In the genomic region with DNA sequence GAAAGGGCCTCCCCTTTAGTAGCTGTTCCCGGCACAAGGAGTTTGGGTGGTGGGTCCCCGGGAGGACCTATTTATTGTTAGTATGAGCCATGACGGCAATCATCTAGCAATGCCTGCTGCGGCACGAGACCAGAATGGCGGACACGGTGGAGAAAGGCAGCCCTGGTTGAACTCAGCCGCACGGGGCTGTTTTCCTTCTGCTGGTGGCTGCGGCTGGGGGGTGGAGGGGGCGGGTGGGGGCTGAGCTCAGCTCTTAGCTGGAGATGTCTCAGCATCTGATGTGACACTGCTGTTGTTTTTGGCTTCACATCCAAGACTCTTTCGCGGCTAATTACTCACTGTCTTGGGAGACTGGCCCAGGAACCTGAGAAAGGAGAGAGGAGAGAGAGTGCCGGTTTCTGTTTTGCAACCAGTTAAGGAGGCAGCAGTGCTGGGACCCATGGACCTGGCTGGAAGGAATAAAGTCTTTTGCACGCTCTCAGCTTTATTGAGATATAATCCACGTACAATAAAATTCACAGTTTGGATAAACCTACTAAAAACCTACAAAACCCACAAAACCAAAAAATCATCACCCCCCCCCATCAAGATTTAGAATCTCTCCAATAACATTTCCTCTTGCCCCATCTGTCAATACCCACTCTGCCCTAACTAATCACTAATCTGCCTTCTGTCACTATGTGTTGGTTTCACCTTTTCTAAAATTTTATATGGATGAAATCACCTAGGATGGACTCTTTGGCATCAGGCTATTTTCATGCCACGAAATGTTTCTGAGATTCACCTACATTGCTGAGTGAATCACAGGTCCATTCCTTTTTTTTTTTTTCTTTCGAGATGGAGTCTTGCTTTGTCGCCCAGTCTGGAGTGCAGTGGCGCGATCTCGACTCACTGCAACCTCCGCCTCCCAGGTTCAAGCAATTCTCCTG, we compare ENCODE assay signal across 11 cellular contexts.
DNase-seq lines count a peak whose midpoint lies in the region; ATAC-seq and TF ChIP-seq lines count a peak whose summit lies in the region.
"Had no signal": no experiment of that assay in that cellular context is flagged by ENCODE, and none has a peak within 500 bp of the region (broad histone marks: within the 10 kb centered on the region; RNA-seq: fewer than 3 reads in every experiment).

No MANE protein-coding gene starts in this region.

- no peaks in the 10 kb centered on the region for H3K36me3 ChIP-seq in esophagus muscularis mucosa

- ATAC-seq in activated CD4-positive, CD25-positive, alpha-beta regulatory T cell treated with anti-CD3 and anti-CD28 coated beads, Interleukin-2, amount 50 U/mL, for 24 hours, result no peak
- ATAC-seq in GM19467 (IDR thresholded peaks at IDR 0.05; ENCODE audit: unreplicated experiment), result no peak

- no peaks in the 10 kb centered on the region for H3K9me3 ChIP-seq in esophagus muscularis mucosa

- TF ChIP-seq POLR2A in esophagus muscularis mucosa (IDR thresholded peaks at IDR 0.05; ENCODE audit: low read depth), result no peak

- WGBS in esophagus muscularis mucosa, result 44% methylated on average over 23 of the region's 23 CpGs

- POLR2A ChIA-PET in AG04449 (lab: Yijun Ruan, JAX), result no interaction called here

- H3K27ac ChIP-seq in esophagus muscularis mucosa (replicated peaks in 1 of 4), result peak overlapping the region; percentile 82 to 91 (median 88)
- H3K27ac ChIP-seq: C4-2B had no signal

- TF ChIP-seq CTCF in AG04449 (IDR thresholded peaks at IDR 0.05; ENCODE audit: insufficient read depth, low read length, missing control alignments) (no peak), esophagus muscularis mucosa (IDR thresholded peaks at IDR 0.05) (no peak)

- no peak for TF ChIP-seq EP300 in esophagus muscularis mucosa (IDR thresholded peaks at IDR 0.05)

- CTCF ChIA-PET in AG04449 (lab: Yijun Ruan, JAX), result no interaction called here

- DNase-seq in AG04449 (ENCODE audit: low read depth, low spot score) (peak; percentile 28), NCI-H524 (lab: John Stamatoyannopoulos, UW) (peak; percentile 93 to 94), esophagus muscularis mucosa (ENCODE audit: extremely low spot score) (peak; percentile 95), non-pigmented ciliary epithelial cell (ENCODE audit: low read depth) (peak; percentile 79), NCI-H2107 treated with DMSO at 0.1 percent for 48 hours (lab: John Stamatoyannopoulos, UW; ENCODE audit: unreplicated experiment) (no peak), COLO668 (lab: John Stamatoyannopoulos, UW; ENCODE audit: unreplicated experiment) (no peak)
- DNase-seq: activated CD4-positive, CD25-positive, alpha-beta regulatory T cell treated with anti-CD3 and anti-CD28 coated beads, Interleukin-2, amount 50 U/mL, for 72 hours; NCI-H1092 had no signal

- no peaks in the 10 kb centered on the region for H3K27me3 ChIP-seq in esophagus muscularis mucosa

- intact Hi-C loops in esophagus muscularis mucosa (cut with DNase I), result loop anchor here (5.0 to 10.0 kb wide), 2 partner anchors 86 to 133 kb away; a partner anchor contains a TSS

- peaks cover 42 to 66% (median 57%) of the 10 kb centered on the region in 4 donors for H3K4me1 ChIP-seq in esophagus muscularis mucosa

- H3K4me3 ChIP-seq in AG04449 (ENCODE audit: low read depth, low read length) (peak overlapping the region; percentile 36), esophagus muscularis mucosa (peak overlapping the region; percentile 30 to 54 (median 34))

Comparison
In these comparisons a context has a peak if more than half of its experiments do, and no peak if none do; other contexts are left out.
1. DNase-seq: peak in AG04449 (single experiment), NCI-H524 (2 of 2), esophagus muscularis mucosa (single experiment) and non-pigmented ciliary epithelial cell (single experiment); none in NCI-H2107 treated with DMSO at 0.1 percent for 48 hours (single experiment) and COLO668 (single experiment).